ENCODE assay signal across 1 cellular context in the genomic region with DNA sequence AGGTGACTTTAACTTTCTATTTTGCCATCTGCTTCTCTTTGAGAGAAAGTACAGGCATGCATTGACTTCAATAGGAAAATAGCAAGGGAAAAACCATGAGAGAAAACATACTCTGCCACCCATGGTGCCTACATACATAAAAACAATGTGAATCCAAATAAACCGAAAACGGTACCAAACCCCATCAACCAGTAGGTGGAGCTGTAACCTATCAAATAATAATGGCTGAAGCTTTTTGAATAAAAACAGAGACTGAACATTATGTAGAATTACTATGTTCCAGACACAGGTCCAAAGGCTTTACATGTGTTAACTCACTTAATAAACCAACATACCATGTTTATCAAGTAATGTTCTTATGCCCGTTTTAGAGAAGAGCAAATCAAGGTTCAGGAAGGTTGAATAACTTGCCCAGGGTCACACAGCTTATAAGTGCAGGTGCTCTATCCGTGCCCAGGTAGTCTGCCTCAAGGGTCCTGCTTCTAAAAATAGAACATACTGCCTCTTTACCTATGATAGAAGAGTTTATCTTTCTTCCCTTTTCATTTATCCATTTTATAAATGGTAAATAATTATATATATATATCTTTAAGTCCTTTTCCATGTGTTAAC.
TF ChIP-seq lines count a peak whose summit lies in the region.

No MANE protein-coding gene starts in this region.

TF ChIP-seq in SK-N-SH treated with all-trans-retinoic acid at 6 μM for 48 hours, 23 proteins besides CTCF, POLR2A, EP300 and RAD21 (continued from another document):
- TF ChIP-seq, protein P1, sequence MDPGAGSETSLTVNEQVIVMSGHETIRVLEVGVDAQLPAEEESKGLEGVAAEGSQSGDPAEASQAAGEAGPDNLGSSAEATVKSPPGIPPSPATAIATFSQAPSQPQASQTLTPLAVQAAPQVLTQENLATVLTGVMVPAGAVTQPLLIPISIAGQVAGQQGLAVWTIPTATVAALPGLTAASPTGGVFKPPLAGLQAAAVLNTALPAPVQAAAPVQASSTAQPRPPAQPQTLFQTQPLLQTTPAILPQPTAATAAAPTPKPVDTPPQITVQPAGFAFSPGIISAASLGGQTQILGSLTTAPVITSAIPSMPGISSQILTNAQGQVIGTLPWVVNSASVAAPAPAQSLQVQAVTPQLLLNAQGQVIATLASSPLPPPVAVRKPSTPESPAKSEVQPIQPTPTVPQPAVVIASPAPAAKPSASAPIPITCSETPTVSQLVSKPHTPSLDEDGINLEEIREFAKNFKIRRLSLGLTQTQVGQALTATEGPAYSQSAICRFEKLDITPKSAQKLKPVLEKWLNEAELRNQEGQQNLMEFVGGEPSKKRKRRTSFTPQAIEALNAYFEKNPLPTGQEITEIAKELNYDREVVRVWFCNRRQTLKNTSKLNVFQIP (CRISPR knock-in tag; IDR thresholded peaks at IDR 0.05; ENCODE audit: borderline replicate concordance, low read depth), result no peak
- TF ChIP-seq ZFP3 (CRISPR knock-in tag; IDR thresholded peaks at IDR 0.05), result no peak
TF ChIP-seq in SK-N-SH treated with all-trans-retinoic acid at 6 μM for 48 hours: peak in this region for 0.
